In the genomic region with DNA sequence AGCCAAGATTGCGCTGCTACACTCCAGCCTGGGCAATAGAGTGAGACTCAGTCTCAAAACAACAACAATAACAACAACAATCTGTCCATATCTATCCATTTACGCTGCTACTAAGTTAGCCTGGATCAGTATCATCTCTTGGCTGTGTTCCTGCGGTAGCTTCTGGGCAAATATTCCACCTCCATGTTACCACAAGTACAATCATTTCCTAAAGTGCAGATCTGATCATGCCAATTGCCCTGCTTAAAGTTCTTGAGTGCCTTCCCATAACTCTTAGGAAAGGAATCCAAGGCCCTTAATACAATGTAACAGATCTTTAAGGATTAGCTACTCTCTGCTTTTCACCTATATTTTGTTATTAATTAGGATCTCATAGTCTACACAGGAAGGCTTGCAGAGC, we compare ENCODE assay signal across 29 cellular contexts.
"Had no signal": no experiment of that assay in that cellular context is flagged by ENCODE, and none has a peak within 500 bp of the region (broad histone marks: within the 10 kb centered on the region; RNA-seq: fewer than 3 reads in every experiment).

No MANE protein-coding gene starts in this region.

- H3K4me1 ChIP-seq: stomach, suprapubic skin, testis, thyroid gland, tibial artery, transverse colon, upper lobe of left lung, upper lobe of right lung, uterus, vagina had no signal

- H3K4me3 Mint-ChIP-seq: stimulated activated memory B cell treated with anti-CD40 and anti-IgM and Interleukin-4, amounts not matched to agents 10 μg/mL and 1 μg/mL and 100 μg/mL, for 72 hours; stimulated activated naive B cell treated with anti-CD40 and anti-IgM and Interleukin-4, amounts not matched to agents 10 μg/mL and 1 μg/mL and 100 μg/mL, for 72 hours; stimulated activated naive CD8-positive, alpha-beta T cell treated with anti-CD3 and anti-CD28 coated beads, Interleukin-15, amount 100 ng/mL, for 72 hours; stimulated activated naive CD8-positive, alpha-beta T cell treated with anti-CD3 and anti-CD28 coated beads, Interleukin-15, Interleukin-2, amounts not matched to agents 100 ng/mL and 50 ng/mL, for 24 hours; type B pancreatic cell had no signal

- H3K9me3 Mint-ChIP-seq: stimulated activated memory B cell treated with anti-CD40 and anti-IgM and Interleukin-4, amounts not matched to agents 10 μg/mL and 1 μg/mL and 100 μg/mL, for 72 hours; stimulated activated naive CD8-positive, alpha-beta T cell treated with anti-CD3 and anti-CD28 coated beads, Interleukin-15, amount 100 ng/mL, for 72 hours; stimulated activated naive CD8-positive, alpha-beta T cell treated with anti-CD3 and anti-CD28 coated beads, Interleukin-15, Interleukin-2, amounts not matched to agents 100 ng/mL and 50 ng/mL, for 24 hours had no signal

- H3K36me3 ChIP-seq: stomach, suprapubic skin, thoracic aorta, thyroid gland, tibial artery, tibial nerve, transverse colon, upper lobe of left lung, upper lobe of right lung, uterus, vagina had no signal

- H3K27ac Mint-ChIP-seq: stimulated activated memory B cell treated with anti-CD40 and anti-IgM and Interleukin-4, amounts not matched to agents 10 μg/mL and 1 μg/mL and 100 μg/mL, for 72 hours; stimulated activated naive B cell treated with anti-CD40 and anti-IgM and Interleukin-4, amounts not matched to agents 10 μg/mL and 1 μg/mL and 100 μg/mL, for 72 hours; stimulated activated naive CD8-positive, alpha-beta T cell treated with anti-CD3 and anti-CD28 coated beads, Interleukin-15, amount 100 ng/mL, for 72 hours; stimulated activated naive CD8-positive, alpha-beta T cell treated with anti-CD3 and anti-CD28 coated beads, Interleukin-15, Interleukin-2, amounts not matched to agents 100 ng/mL and 50 ng/mL, for 24 hours; type B pancreatic cell had no signal

- H3K4me3 ChIP-seq: stomach, suprapubic skin, testis, thoracic aorta, thyroid gland, tibial artery, tibial nerve, transverse colon, upper lobe of left lung, upper lobe of right lung, uterus, vagina had no signal

- H3K36me3 Mint-ChIP-seq: stimulated activated effector memory CD8-positive, alpha-beta T cell treated with anti-CD3 and anti-CD28 coated beads, Interleukin-12 subunit alpha, Interleukin-12 subunit beta, amount 100 ng/mL, for 72 hours; stimulated activated memory B cell treated with anti-CD40 and anti-IgM and Interleukin-4, amounts not matched to agents 10 μg/mL and 1 μg/mL and 100 μg/mL, for 72 hours; stimulated activated naive B cell treated with anti-CD40 and anti-IgM and Interleukin-4, amounts not matched to agents 10 μg/mL and 1 μg/mL and 100 μg/mL, for 72 hours had no signal

- ATAC-seq: stimulated activated memory B cell treated with anti-CD40 and anti-IgM and Interleukin-4, amounts not matched to agents 10 μg/mL and 1 μg/mL and 100 μg/mL, for 72 hours; stimulated activated naive B cell treated with anti-CD40 and anti-IgM and Interleukin-4, amounts not matched to agents 10 μg/mL and 1 μg/mL and 100 μg/mL, for 72 hours; upper lobe of right lung had no signal

- H3K27me3 Mint-ChIP-seq: stimulated activated memory B cell treated with anti-CD40 and anti-IgM and Interleukin-4, amounts not matched to agents 10 μg/mL and 1 μg/mL and 100 μg/mL, for 72 hours; stimulated activated naive B cell treated with anti-CD40 and anti-IgM and Interleukin-4, amounts not matched to agents 10 μg/mL and 1 μg/mL and 100 μg/mL, for 72 hours; stimulated activated naive CD8-positive, alpha-beta T cell treated with anti-CD3 and anti-CD28 coated beads, Interleukin-15, amount 100 ng/mL, for 72 hours; stimulated activated naive CD8-positive, alpha-beta T cell treated with anti-CD3 and anti-CD28 coated beads, Interleukin-15, Interleukin-2, amounts not matched to agents 100 ng/mL and 50 ng/mL, for 24 hours; type B pancreatic cell had no signal

- H3K27ac ChIP-seq: stomach, suprapubic skin, testis, thoracic aorta, thyroid gland, tibial artery, tibial nerve, transverse colon, upper lobe of left lung, upper lobe of right lung, uterus, vagina had no signal

- H3K4me1 Mint-ChIP-seq: stimulated activated memory B cell treated with anti-CD40 and anti-IgM and Interleukin-4, amounts not matched to agents 10 μg/mL and 1 μg/mL and 100 μg/mL, for 72 hours; stimulated activated naive B cell treated with anti-CD40 and anti-IgM and Interleukin-4, amounts not matched to agents 10 μg/mL and 1 μg/mL and 100 μg/mL, for 72 hours had no signal

- H3K27me3 ChIP-seq: stomach, suprapubic skin, testis, thyroid gland, tibial artery, tibial nerve, transverse colon, upper lobe of left lung, upper lobe of right lung, uterus, vagina had no signal

- FAIRE-seq: urothelium cell line had no signal

- H3K9me3 ChIP-seq: suprapubic skin, testis, thoracic aorta, thyroid gland, tibial artery, upper lobe of left lung, upper lobe of right lung, uterus, vagina had no signal

- DNase-seq: stimulated activated CD4-positive, alpha-beta T cell treated with anti-CD3 and anti-CD28 coated beads, Interleukin-2, amount 100 ng/mL, for 48 hours; stimulated activated CD4-positive, alpha-beta T cell treated with anti-CD3 and anti-CD28 coated beads, Interleukin-4, amount 100 ng/mL, for 1 hour; stimulated activated CD4-positive, alpha-beta T cell treated with anti-CD3 and anti-CD28 coated beads, Interleukin-4, amount 100 ng/mL, for 24 hours; stimulated activated CD4-positive, alpha-beta T cell treated with anti-CD3 and anti-CD28 coated beads, Interleukin-4, amount 100 ng/mL, for 4 hours; stimulated activated CD8-positive, alpha-beta memory T cell treated with anti-CD3 and anti-CD28 coated beads, Interleukin-4, amount 100 ng/mL, for 48 hours; stimulated activated naive B cell treated with anti-CD40 and anti-IgM and Interleukin-4, amounts not matched to agents 10 μg/mL and 1 μg/mL and 100 μg/mL, for 72 hours; stimulated activated naive CD4-positive, alpha-beta T cell; stimulated activated naive CD4-positive, alpha-beta T cell treated with Interleukin-2 at 50 U/mL for 16 hours; stimulated activated naive CD8-positive, alpha-beta T cell treated with anti-CD3 and anti-CD28 coated beads, Interleukin-15, amount 100 ng/mL, for 72 hours; stimulated activated naive CD8-positive, alpha-beta T cell treated with anti-CD3 and anti-CD28 coated beads, Interleukin-15, Interleukin-2, amounts not matched to agents 100 U/mL and 50 U/mL, for 24 hours; stomach; substantia nigra; testis; thyroid gland; tibial artery; transverse colon; trophoblast cell; upper lobe of left lung; upper lobe of right lung; uterus had no signal
